ENCODE assay signal across 16 cellular contexts in genomic region chr1:2271841-2272655, GRCh38. TPM values are rescaled to one million over a fixed set of nuclear protein-coding genes. Genes with fewer than 3 reads are reported as not detected.
DNase-seq lines count a peak whose midpoint lies in the region; ATAC-seq, FAIRE-seq and TF ChIP-seq lines count a peak whose summit lies in the region.
"Had no signal": no experiment of that assay in that cellular context is flagged by ENCODE, and none has a peak within 500 bp of the region (broad histone marks: within the 10 kb centered on the region; RNA-seq: fewer than 3 reads in every experiment).

No MANE protein-coding gene starts in this region.

- H3K4me3 ChIP-seq in HEK293 (ENCODE audit: low read depth, low read length) (no peak overlapping the region), HepG2 (replicated peaks in 1 of 3; ENCODE audit: insufficient read depth in 1 of 3, low read depth in 2 of 3, low read length in 3 of 3) (peak overlapping the region in 1 of 3 experiments; percentile 53; a peak in 1 of 6 replicates), gastrocnemius medialis (no peak overlapping the region)
- H3K4me3 ChIP-seq: MG63, ovary had no signal

- TF ChIP-seq CTCF in HEK293 (tag by site-specific recombination; IDR thresholded peaks at IDR 0.05) (no peak), brain (conservative IDR thresholded peaks at IDR 0.05) (no peak), HepG2 (CRISPR knock-in tag; IDR thresholded peaks at IDR 0.05) (no peak), gastrocnemius medialis (IDR thresholded peaks at IDR 0.05 in 4 of 5, conservative IDR thresholded peaks at IDR 0.05 in 1 of 5) (no peak)

- H3K27ac ChIP-seq in HEK293 (ENCODE audit: extremely low read depth, low read depth, low read length): no peak overlapping the region
- H3K27ac ChIP-seq in HepG2 (ENCODE audit: extremely low read length, insufficient read depth, low read length): peak overlapping the region; percentile 59
- H3K27ac ChIP-seq in gastrocnemius medialis: peak overlapping the region in 3 of 4 donors; percentile 8 to 40 (median 34)

- H3K79me2 ChIP-seq in HepG2 (ENCODE audit: insufficient read depth, low read length): peaks cover 90% of the 10 kb centered on the region

- no peaks in the 10 kb centered on the region for H3K27me3 Mint-ChIP-seq in brain
- H3K27me3 Mint-ChIP-seq: activated naive CD4-positive, alpha-beta T cell treated with anti-CD3 and anti-CD28 coated beads, Interleukin-2, amount 10 ng/mL, durations not matched to agents 7 days and 5 days; T-cell had no signal

- H3K4me2 ChIP-seq in HepG2 (ENCODE audit: low read depth, low read length): peak overlapping the region; percentile 80

- 77% methylated on average over 9 of the region's 23 CpGs for WGBS in HepG2 (ENCODE audit: low lambda C conversion rate)

- TF ChIP-seq RAD21 in HepG2 (CRISPR knock-in tag; IDR thresholded peaks at IDR 0.05): no peak

- H2AFZ ChIP-seq in HepG2 (ENCODE audit: low read length): no peak overlapping the region

- peak overlapping the region; percentile 48 to 79 (median 76) for H3K4me3 Mint-ChIP-seq in brain
- H3K4me3 Mint-ChIP-seq: activated naive CD4-positive, alpha-beta T cell treated with anti-CD3 and anti-CD28 coated beads, Interleukin-2, amount 10 ng/mL, durations not matched to agents 7 days and 5 days; CD14-positive monocyte; stimulated activated effector memory CD8-positive, alpha-beta T cell treated with anti-CD3 and anti-CD28 coated beads, Interleukin-12 subunit alpha, Interleukin-12 subunit beta, amount 100 ng/mL, for 72 hours had no signal

- H3K36me3 ChIP-seq in HEK293 (ENCODE audit: control insufficient read depth in 2 of 2, insufficient read depth in 1 of 2, low read length in 2 of 2): peaks cover 0 to 23% of the 10 kb centered on the region in 2 experiments; a peak in 1 of 3 replicates
- peaks cover 2 to 5% of the 10 kb centered on the region in 2 experiments; a peak in 3 of 5 replicates for H3K36me3 ChIP-seq in HepG2 (replicated peaks in 1 of 2; ENCODE audit: control insufficient read depth in 1 of 2, insufficient read depth in 2 of 2, low read length in 2 of 2)
- H3K36me3 ChIP-seq in gastrocnemius medialis: no peaks in the 10 kb centered on the region
- H3K36me3 ChIP-seq: ovary had no signal

- intact Hi-C loops in HepG2 (cut with micrococcal nuclease; ENCODE audit: unreplicated experiment): no loop called here
- intact Hi-C loops in gastrocnemius medialis (cut with DNase I; ENCODE audit: low total_unique reads): no loop called here

- in situ Hi-C loops in HepG2 (cut with HindIII; ENCODE audit: extremely low pct_ligation_motif_present, low pct_unique_long_range_greater_than_20kb): no loop called here
- in situ Hi-C loops in gastrocnemius medialis (cut with MboI; ENCODE audit: low sequenced_read_pairs in 4 of 4): no loop called here

- H3K4me1 ChIP-seq in HEK293 (ENCODE audit: control insufficient read depth, insufficient read depth, low read length) (peaks cover 18% of the 10 kb centered on the region), HepG2 (ENCODE audit: insufficient read depth, low read length) (peaks cover 66% of the 10 kb centered on the region), gastrocnemius medialis (peaks cover 78 to 79% of the 10 kb centered on the region in 2 donors)

- H3K27me3 ChIP-seq in HepG2 (ENCODE audit: control insufficient read depth in 1 of 2, insufficient read depth in 2 of 2, low read length in 2 of 2) (no peaks in the 10 kb centered on the region), gastrocnemius medialis (no peaks in the 10 kb centered on the region)
- H3K27me3 ChIP-seq: MG63, ovary had no signal

- peaks cover 0 to 4% (median 0%) of the 10 kb centered on the region in 5 experiments for H3K9me3 Mint-ChIP-seq in brain
- H3K9me3 Mint-ChIP-seq: activated naive CD4-positive, alpha-beta T cell treated with anti-CD3 and anti-CD28 coated beads, Interleukin-2, amount 10 ng/mL, durations not matched to agents 7 days and 5 days; stimulated activated effector memory CD8-positive, alpha-beta T cell treated with anti-CD3 and anti-CD28 coated beads, Interleukin-12 subunit alpha, Interleukin-12 subunit beta, amount 100 ng/mL, for 72 hours; T-cell had no signal

- BruUV-seq in HepG2 (replicated peaks; lab: Mats Ljungman, UMichigan): no TSS peak

- DNase-seq in HepG2 (ENCODE audit: low spot score): no peak
- no peak for DNase-seq in gastrocnemius medialis
- no peak for DNase-seq in GM03348 (ENCODE audit: low spot score)
- DNase-seq in NCI-H1694 (lab: John Stamatoyannopoulos, UW): no peak
- no peak for DNase-seq in EL
- DNase-seq: activated CD4-positive, alpha-beta T cell treated with anti-CD3 and anti-CD28 coated beads, Interleukin-2, amount 50 U/mL, for 48 hours; activated naive CD4-positive, alpha-beta T cell treated with anti-CD3 and anti-CD28 coated beads, Interleukin-2, amount 10 ng/mL, durations not matched to agents 7 days and 5 days; MG63; NCI-H345; ovary; T-cell had no signal

- TF ChIP-seq POLR2A in HepG2 (IDR thresholded peaks at IDR 0.05; ENCODE audit: insufficient read depth in 1 of 2, low read depth in 2 of 2, low read length in 2 of 2) (no peak), gastrocnemius medialis (IDR thresholded peaks at IDR 0.05) (no peak)

- POLR2A ChIA-PET in HEK293 (lab: Yijun Ruan, JAX): interaction anchor here (0.6 kb wide), 1 partner anchor 541 kb away, joined by 5 read pairs; no protein-coding TSS in a partner anchor
- POLR2A ChIA-PET in HepG2 (lab: Yijun Ruan, JAX): interaction anchor here (0.6 kb wide), 1 partner anchor 22 kb away, joined by 3 read pairs; no protein-coding TSS in a partner anchor

- 0 out of 2 replicates have a peak overlapping the region, but pooled peaks have one; percentile 47 for H3K9ac ChIP-seq in HepG2 (ENCODE audit: insufficient read depth, low read depth, low read length)

- H4K20me1 ChIP-seq in HepG2 (ENCODE audit: insufficient read depth, low read length): peaks cover 75% of the 10 kb centered on the region

- peaks cover 5% of the 10 kb centered on the region for H3K36me3 Mint-ChIP-seq in brain

- ATAC-seq in HepG2 (no peak; the same call in 1 of the 3 replicates), gastrocnemius medialis (no peak), HG03469 (IDR thresholded peaks at IDR 0.05; ENCODE audit: unreplicated experiment) (no peak)
- ATAC-seq: stimulated activated effector memory CD8-positive, alpha-beta T cell treated with anti-CD3 and anti-CD28 coated beads, Interleukin-12 subunit alpha, Interleukin-12 subunit beta, amount 100 ng/mL, for 72 hours had no signal

- TF ChIP-seq EP300 in HepG2 (IDR thresholded peaks at IDR 0.05; ENCODE audit: low read depth in 2 of 2, low read length in 2 of 2) (no peak), HepG2 (CRISPR knock-in tag; IDR thresholded peaks at IDR 0.05; ENCODE audit: borderline replicate concordance) (no peak)

- CTCF ChIA-PET in HEK293 (lab: Yijun Ruan, JAX) (no interaction called here), HepG2 (lab: Yijun Ruan, JAX; ENCODE audit: low intra/inter-chr PET ratio, low total read pairs) (no interaction called here)

- FAIRE-seq in HepG2 (lab: Jason Lieb, UNC): no peak

- H3K4me1 Mint-ChIP-seq in brain: peaks cover 85% of the 10 kb centered on the region

- H3K9me3 ChIP-seq in HEK293 (ENCODE audit: control insufficient read depth, insufficient read depth, low read depth, low read length) (no peaks in the 10 kb centered on the region), HepG2 (ENCODE audit: low read length) (no peaks in the 10 kb centered on the region), gastrocnemius medialis (no peaks in the 10 kb centered on the region)
- H3K9me3 ChIP-seq: MG63, ovary had no signal

- H3K27ac Mint-ChIP-seq in brain: peak overlapping the region; percentile 80 to 93 (median 89)
- H3K27ac Mint-ChIP-seq: activated naive CD4-positive, alpha-beta T cell treated with anti-CD3 and anti-CD28 coated beads, Interleukin-2, amount 10 ng/mL, durations not matched to agents 7 days and 5 days; CD14-positive monocyte; T-cell had no signal

TF ChIP-seq in HEK293, 187 proteins besides CTCF, POLR2A, EP300 and RAD21:
- peak; percentile 64; the same call in 1 of the 2 replicates for TF ChIP-seq BCL11A (tag by site-specific recombination; IDR thresholded peaks at IDR 0.05; ENCODE audit: low read depth)
- no peak for TF ChIP-seq OVOL3 (tag by site-specific recombination; IDR thresholded peaks at IDR 0.05)

TF ChIP-seq in HepG2, 621 proteins besides CTCF, POLR2A, EP300 and RAD21 (continues in another document):
- TF ChIP-seq NR2F1 (CRISPR knock-in tag; IDR thresholded peaks at IDR 0.05): peak; percentile 52 to 59; a peak in 2 of 4 replicates
- TF ChIP-seq NR2F6 (IDR thresholded peaks at IDR 0.05): peak; percentile 87
- TF ChIP-seq NR2F6 (CRISPR knock-in tag; IDR thresholded peaks at IDR 0.05): peak; percentile 90
- no peak for TF ChIP-seq PHF5A (CRISPR knock-in tag; IDR thresholded peaks at IDR 0.05; ENCODE audit: low read depth, unreplicated experiment)
- TF ChIP-seq ZFP90 (CRISPR knock-in tag; IDR thresholded peaks at IDR 0.05; ENCODE audit: borderline replicate concordance): peak; percentile 42; the same call in 1 of the 2 replicates
- peak; percentile 47; the same call in 1 of the 2 replicates for TF ChIP-seq RXRA (CRISPR knock-in tag; IDR thresholded peaks at IDR 0.05)

RNA-seq across cellular contexts. Expression of gene SKI, which starts 43.9 kb away (rescaled TPM):
- polyA plus RNA-seq in brain (ENCODE audit: insufficient read depth, low read depth, low replicate concordance) (48.5 TPM), HepG2 (2011; rRNA removed) (4.7 and 5.9 TPM in 2 replicates)
- total RNA-seq in HepG2 (2016; rRNA removed; fragmentation: Illumina TruSeq; extraction: Trizol) (6.9 and 9.6 TPM in 2 replicates), gastrocnemius medialis (10 to 100 TPM in 3 of 4 donors, 1 to 10 TPM in 1; 7.8 to 32.2 (median 22.4) TPM)
- total RNA-seq in HepG2 (2016; cell fraction: cytosol; rRNA removed; fragmentation: Illumina TruSeq; extraction: Trizol; ENCODE audit: low read depth): 3.4 and 6.3 TPM in 2 replicates
- total RNA-seq in HepG2 (2016; cell fraction: insoluble cytoplasmic fraction; rRNA removed; fragmentation: Illumina TruSeq; extraction: Trizol): 7.7 and 7.9 TPM in 2 replicates
- 4.6 and 5.7 TPM in 2 replicates for total RNA-seq in HepG2 (2016; cell fraction: membrane; rRNA removed; fragmentation: Illumina TruSeq; extraction: Trizol)
- total RNA-seq in HepG2 (2016; cell fraction: nucleus; rRNA removed; fragmentation: Illumina TruSeq; extraction: Trizol): 10.6 and 12.2 TPM in 2 replicates
- polyA plus RNA-seq in HepG2 (2011; cell fraction: cytosol; rRNA removed): 3.8 and 4.2 TPM in 2 replicates
- 20.3 and 21.2 TPM in 2 replicates for polyA plus RNA-seq in HepG2 (2011; cell fraction: nucleus; rRNA removed)
- polyA plus RNA-seq in HepG2 (2012): 10.1 and 12.3 TPM in 2 replicates
- 0.60 and 0.83 TPM in 2 replicates for polyA plus RNA-seq in HepG2 (2016; cell fraction: cytosol; fragmentation: Illumina TruSeq; extraction: Trizol; ENCODE audit: low read depth)
- polyA plus RNA-seq in HepG2 (2016; cell fraction: insoluble cytoplasmic fraction; fragmentation: Illumina TruSeq; extraction: Trizol; ENCODE audit: low read depth): 16.7 and 23.3 TPM in 2 replicates
- polyA plus RNA-seq in HepG2 (2016; cell fraction: membrane; fragmentation: Illumina TruSeq; extraction: Trizol; ENCODE audit: low read depth): 3.7 and 4.4 TPM in 2 replicates
- 33.8 and 34.3 TPM in 2 replicates for polyA plus RNA-seq in HepG2 (2016; cell fraction: nucleus; fragmentation: Illumina TruSeq; extraction: Trizol; ENCODE audit: insufficient read depth, low read depth)
- 4.4 and 14.7 TPM in 2 replicates for polyA minus RNA-seq in HepG2 (2011; rRNA and poly(A)+ RNA removed; ENCODE audit: low replicate concordance)
- polyA minus RNA-seq in HepG2 (2011; cell fraction: cytosol; rRNA and poly(A)+ RNA removed): 16.7 and 22.2 TPM in 2 replicates
- polyA minus RNA-seq in HepG2 (2011; cell fraction: nucleus; rRNA and poly(A)+ RNA removed): 10.9 and 12.1 TPM in 2 replicates

Comparison
In these comparisons a context has a peak if more than half of its experiments do, and no peak if none do; other contexts are left out.
1. Of the 63 proteins assayed by ChIP-seq in both HepG2 and HEK293: peak only in HepG2: PATZ1; only in HEK293: none; in both: none; in neither: 62.